Comparison of ENCODE assay signal across 20 cellular contexts in the genomic region with DNA sequence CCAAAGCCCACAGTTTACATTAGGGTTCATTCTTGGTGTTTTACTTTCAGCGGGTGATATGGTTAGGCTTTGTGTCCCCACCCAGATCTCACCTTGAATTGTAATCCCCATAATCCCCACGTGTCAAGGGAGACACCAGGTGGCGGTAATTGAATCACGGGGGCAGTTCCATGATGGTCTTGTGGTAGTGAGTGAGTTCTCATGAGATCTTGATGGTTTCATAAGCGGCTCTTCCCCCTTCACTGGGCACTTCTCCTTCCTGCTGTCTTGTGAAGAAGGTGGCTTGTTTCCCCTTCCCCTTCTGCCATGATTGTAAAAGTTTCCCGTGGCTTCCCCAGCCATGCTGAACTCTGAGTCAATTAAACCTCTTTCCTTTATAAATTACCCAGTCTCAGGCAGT. TPM values are rescaled to one million over a fixed set of nuclear protein-coding genes. Genes with fewer than 3 reads are reported as not detected.
"Had no signal": no experiment of that assay in that cellular context is flagged by ENCODE, and none has a peak within 500 bp of the region (broad histone marks: within the 10 kb centered on the region; RNA-seq: fewer than 3 reads in every experiment).

No MANE protein-coding gene starts in this region.

- H3K4me3 ChIP-seq: ascending aorta, breast epithelium, right atrium auricular region, transverse colon had no signal

- DNase-seq: activated CD4-positive, alpha-beta T cell treated with anti-CD3 and anti-CD28 coated beads, Interleukin-2, amount 50 U/mL, for 1 hour; activated naive CD4-positive, alpha-beta T cell; activated naive CD8-positive, alpha-beta T cell treated with anti-CD3 and anti-CD28 coated beads, Interleukin-2, amount 50 U/mL, for 24 hours; cerebellar nuclear complex; effector CD8-positive, alpha-beta T cell; foreskin melanocyte; nephron progenitor cell; small intestine; stimulated activated CD4-positive, alpha-beta T cell treated with anti-CD3 and anti-CD28 coated beads, Interleukin-4, amount 100 ng/mL, for 4 hours; stimulated activated CD8-positive, alpha-beta memory T cell treated with anti-CD3 and anti-CD28 coated beads, Interleukin-4, amount 100 ng/mL, for 48 hours; stimulated activated naive CD4-positive, alpha-beta T cell treated with Interleukin-2 at 50 U/mL for 16 hours; substantia nigra; transverse colon had no signal

- H3K4me1 Mint-ChIP-seq: activated naive CD8-positive, alpha-beta T cell treated with anti-CD3 and anti-CD28 coated beads, Interleukin-2, amount 50 U/mL, for 24 hours; mesothelial cell of epicardium; nephron progenitor cell had no signal

- H3K9me3 ChIP-seq: ascending aorta, breast epithelium, right atrium auricular region, transverse colon had no signal

- H3K27ac Mint-ChIP-seq: activated naive CD8-positive, alpha-beta T cell treated with anti-CD3 and anti-CD28 coated beads, Interleukin-2, amount 50 U/mL, for 24 hours; activated T-helper 1 cell treated with anti-CD3 and anti-CD28 coated beads, Interleukin-12 subunit alpha, Interleukin-12 subunit beta, Interleukin-2, Interleukin-4 antibody, amounts not matched to agents 30 ng/mL and 10 ng/mL and 1 ng/mL, durations not matched to agents 14 hours and 24 hours and 36 hours; mesothelial cell of epicardium; nephron progenitor cell; progenitor cell of endocrine pancreas had no signal

- H3K4me1 ChIP-seq: ascending aorta, breast epithelium had no signal

- H3K36me3 ChIP-seq: ascending aorta, breast epithelium, right atrium auricular region, transverse colon had no signal

- H3K4me3 Mint-ChIP-seq: activated naive CD8-positive, alpha-beta T cell treated with anti-CD3 and anti-CD28 coated beads, Interleukin-2, amount 50 U/mL, for 24 hours; activated T-helper 1 cell treated with anti-CD3 and anti-CD28 coated beads, Interleukin-12 subunit alpha, Interleukin-12 subunit beta, Interleukin-2, Interleukin-4 antibody, amounts not matched to agents 30 ng/mL and 10 ng/mL and 1 ng/mL, durations not matched to agents 14 hours and 24 hours and 36 hours; mesothelial cell of epicardium; nephron progenitor cell had no signal

- H3K27me3 ChIP-seq: ascending aorta, right atrium auricular region, transverse colon had no signal

- H3K9me3 Mint-ChIP-seq: activated naive CD8-positive, alpha-beta T cell treated with anti-CD3 and anti-CD28 coated beads, Interleukin-2, amount 50 U/mL, for 24 hours had no signal

- H3K27ac ChIP-seq: ascending aorta, breast epithelium, right atrium auricular region, transverse colon had no signal

- H3K36me3 Mint-ChIP-seq: mesothelial cell of epicardium had no signal

- ATAC-seq: activated naive CD8-positive, alpha-beta T cell treated with anti-CD3 and anti-CD28 coated beads, Interleukin-2, amount 50 U/mL, for 24 hours had no signal

RNA-seq across cellular contexts. Expression of a gene that starts 12.0 kb away (rescaled TPM):
- total RNA-seq: activated CD8-positive, alpha-beta memory T cell treated with anti-CD3 and anti-CD28 coated beads for 36 hours; activated T-helper 1 cell treated with anti-CD3 and anti-CD28 coated beads, Interleukin-12 subunit alpha, Interleukin-12 subunit beta, Interleukin-2, Interleukin-4 antibody, amounts not matched to agents 30 ng/mL and 10 ng/mL and 1 ng/mL, durations not matched to agents 14 hours and 24 hours and 36 hours; mesothelial cell of epicardium; progenitor cell of endocrine pancreas; transverse colon had no signal

RNA-seq across cellular contexts. Expression of a gene that starts 21.3 kb away (rescaled TPM):
- total RNA-seq: activated CD8-positive, alpha-beta memory T cell treated with anti-CD3 and anti-CD28 coated beads for 36 hours; activated T-helper 1 cell treated with anti-CD3 and anti-CD28 coated beads, Interleukin-12 subunit alpha, Interleukin-12 subunit beta, Interleukin-2, Interleukin-4 antibody, amounts not matched to agents 30 ng/mL and 10 ng/mL and 1 ng/mL, durations not matched to agents 14 hours and 24 hours and 36 hours; mesothelial cell of epicardium; progenitor cell of endocrine pancreas had no signal

RNA-seq across cellular contexts. Expression of a gene that starts 22.0 kb away (rescaled TPM):
- total RNA-seq: activated CD8-positive, alpha-beta memory T cell treated with anti-CD3 and anti-CD28 coated beads for 36 hours; activated T-helper 1 cell treated with anti-CD3 and anti-CD28 coated beads, Interleukin-12 subunit alpha, Interleukin-12 subunit beta, Interleukin-2, Interleukin-4 antibody, amounts not matched to agents 30 ng/mL and 10 ng/mL and 1 ng/mL, durations not matched to agents 14 hours and 24 hours and 36 hours; mesothelial cell of epicardium; progenitor cell of endocrine pancreas had no signal

RNA-seq across cellular contexts. Expression of a gene that starts 49.2 kb away (rescaled TPM):
- total RNA-seq: activated CD8-positive, alpha-beta memory T cell treated with anti-CD3 and anti-CD28 coated beads for 36 hours; activated T-helper 1 cell treated with anti-CD3 and anti-CD28 coated beads, Interleukin-12 subunit alpha, Interleukin-12 subunit beta, Interleukin-2, Interleukin-4 antibody, amounts not matched to agents 30 ng/mL and 10 ng/mL and 1 ng/mL, durations not matched to agents 14 hours and 24 hours and 36 hours; progenitor cell of endocrine pancreas had no signal
